In the genomic region with DNA sequence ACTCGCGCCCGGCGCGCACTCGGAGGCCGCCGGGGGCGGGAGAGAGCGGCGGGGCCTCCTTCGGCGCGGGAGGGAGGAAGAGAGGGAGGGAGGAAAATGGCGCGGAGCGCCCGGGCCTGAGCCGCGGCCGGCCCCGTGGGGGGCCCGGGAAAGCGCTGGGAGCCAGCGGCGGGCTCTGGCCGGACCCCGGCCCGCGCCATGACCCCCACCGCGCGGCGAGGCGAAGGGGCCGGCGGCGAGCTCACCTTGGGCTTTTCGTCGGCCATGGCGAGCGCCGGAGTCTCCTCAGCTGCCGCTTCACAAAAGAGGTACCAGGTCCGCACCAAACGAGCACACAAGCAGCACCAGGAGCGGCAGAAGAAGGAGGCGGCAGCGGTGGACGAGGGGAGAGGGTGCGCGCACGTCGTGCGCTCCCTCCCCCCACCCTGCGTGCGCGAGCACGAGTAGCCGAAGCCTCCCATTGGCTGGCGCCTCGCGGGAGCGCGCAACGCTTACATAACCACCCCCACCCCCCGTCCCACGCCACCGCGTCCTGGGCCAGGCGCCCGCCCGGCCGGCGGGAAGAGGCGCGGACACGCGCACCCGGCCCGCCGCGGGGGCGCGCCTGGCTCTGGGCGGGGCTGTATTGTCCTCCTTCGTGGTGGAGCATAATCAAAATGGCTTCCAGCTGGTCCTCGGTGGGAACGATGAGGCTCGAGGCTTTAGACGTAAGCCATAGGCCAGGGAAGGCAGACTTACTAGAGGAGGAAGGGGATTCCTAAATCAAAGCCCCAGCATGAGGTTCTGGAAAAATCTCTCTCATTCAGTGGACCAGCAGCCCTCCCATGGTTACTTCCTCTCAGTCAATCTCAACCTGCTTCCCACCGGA, we compare ENCODE assay signal across 8 cellular contexts. TPM values are rescaled to one million over a fixed set of nuclear protein-coding genes. Genes with fewer than 3 reads are reported as not detected.
DNase-seq lines count a peak whose midpoint lies in the region; ATAC-seq and TF ChIP-seq lines count a peak whose summit lies in the region.

A gene (minus strand): TSS at position 391 of the 868 bp plus-strand sequence. CDS start 125 bp downstream, at position 266.

- no peaks in the 10 kb centered on the region for H3K9me3 ChIP-seq in left lung

- peak within 1 kb of the TSS; percentile 99 for H3K27ac ChIP-seq in left lung

- peak within 1 kb of the TSS; percentile 94 to 96 for H3K4me3 ChIP-seq in left lung

- DNase-seq in C1 segment of cervical spinal cord (lab: John Stamatoyannopoulos, UW) (peak; percentile 55 to 95 (median 86)), NCI-H526 treated with DMSO at 0.1 percent for 48 hours (lab: John Stamatoyannopoulos, UW) (peak; percentile 77), dedifferentiated amniotic fluid mesenchymal stem cell (ENCODE audit: extremely low spot score) (peak; percentile 90), left lung (peak; percentile 94 to 99)
- DNase-seq in activated CD4-positive, alpha-beta T cell treated with anti-CD3 and anti-CD28 coated beads, Interleukin-2, amount 50 U/mL, for 1 hour = peak; percentile 96
- peak; percentile 93 for DNase-seq in stimulated activated CD4-positive, alpha-beta T cell treated with anti-CD3 and anti-CD28 coated beads, Interleukin-2, amount 100 ng/mL, for 4 hours (ENCODE audit: low read depth)

- intact Hi-C loops in left lung (cut with DNase I) = no loop called here

- peaks cover 0 to 25% of the 10 kb centered on the region in 2 donors for H3K36me3 ChIP-seq in left lung

- peak; percentile 66 for ATAC-seq in GM19328 (IDR thresholded peaks at IDR 0.05; ENCODE audit: unreplicated experiment)
- peak; percentile 49 for ATAC-seq in HG03469 (IDR thresholded peaks at IDR 0.05; ENCODE audit: unreplicated experiment)
- ATAC-seq in left lung = peak; percentile 94

- peaks cover 0 to 34% of the 10 kb centered on the region in 2 donors for H3K4me1 ChIP-seq in left lung

- H3K27me3 ChIP-seq in left lung = no peaks in the 10 kb centered on the region

- TF ChIP-seq CTCF in left lung (IDR thresholded peaks at IDR 0.05) = peak; percentile 34 to 41

RNA-seq across cellular contexts. Expression of the gene that starts here (rescaled TPM):
- 100 to 1,000 TPM; 321 to 344 TPM for total RNA-seq in left lung

Comparison
In these comparisons a context has a peak if more than half of its experiments do, and no peak if none do; other contexts are left out.
1. Peak in every context shown above with its lines: DNase-seq, ATAC-seq, H3K4me3 ChIP-seq and H3K27ac ChIP-seq.